ENCODE assay signal across 9 cellular contexts in genomic region chr14:23544511-23545447, GRCh38. TPM values are rescaled to one million over a fixed set of nuclear protein-coding genes. Genes with fewer than 3 reads are reported as not detected.
DNase-seq lines count a peak whose midpoint lies in the region; ATAC-seq, FAIRE-seq and TF ChIP-seq lines count a peak whose summit lies in the region.
"Had no signal": no experiment of that assay in that cellular context is flagged by ENCODE, and none has a peak within 500 bp of the region (broad histone marks: within the 10 kb centered on the region; RNA-seq: fewer than 3 reads in every experiment).

No MANE protein-coding gene starts in this region.

- peak overlapping the region; percentile 34 for H3K27ac Mint-ChIP-seq in astrocyte (ENCODE audit: unreplicated experiment)

- H3K9me3 Mint-ChIP-seq in astrocyte (ENCODE audit: unreplicated experiment): peaks cover 2% of the 10 kb centered on the region

- no peaks in the 10 kb centered on the region for H3K27me3 ChIP-seq in astrocyte (ENCODE audit: insufficient read depth, low read length)
- H3K27me3 ChIP-seq in layer of hippocampus (ENCODE audit: control insufficient read depth, insufficient read depth, low read length): no peaks in the 10 kb centered on the region

- peaks cover 21% of the 10 kb centered on the region for H3K4me1 Mint-ChIP-seq in astrocyte (ENCODE audit: low read depth, unreplicated experiment)

- H2AFZ ChIP-seq in astrocyte (ENCODE audit: low read depth, low read length): peak overlapping the region; percentile 56

- TF ChIP-seq CTCF in astrocyte (IDR thresholded peaks at IDR 0.05; ENCODE audit: insufficient read depth, low read depth, low read length): no peak

- no peak overlapping the region for H3K9ac ChIP-seq in astrocyte (ENCODE audit: low read length)

- FAIRE-seq in astrocyte (lab: Jason Lieb, UNC): no peak

- H3K4me3 ChIP-seq in astrocyte (ENCODE audit: insufficient read depth, low read depth, low read length): no peak overlapping the region
- H3K4me3 ChIP-seq: SK-N-MC had no signal

- no peaks in the 10 kb centered on the region for H3K9me3 ChIP-seq in astrocyte (ENCODE audit: insufficient read depth, low read depth, low read length)

- no peak overlapping the region for H3K27ac ChIP-seq in astrocyte (ENCODE audit: low read depth, low read length)
- peak overlapping the region; percentile 39 for H3K27ac ChIP-seq in layer of hippocampus (ENCODE audit: low read depth, low read length)
- H3K27ac ChIP-seq: SK-N-MC had no signal

- no peaks in the 10 kb centered on the region for H3K79me2 ChIP-seq in astrocyte (ENCODE audit: insufficient read depth, low read length)

- H3K27me3 Mint-ChIP-seq in astrocyte (ENCODE audit: low read depth, unreplicated experiment): no peaks in the 10 kb centered on the region

- H3K4me1 ChIP-seq in astrocyte (ENCODE audit: insufficient read depth, low read length): peaks cover 11% of the 10 kb centered on the region

- H3K4me2 ChIP-seq in astrocyte (ENCODE audit: low read length): peak overlapping the region; percentile 58

- ATAC-seq in GM19463 (IDR thresholded peaks at IDR 0.05; ENCODE audit: unreplicated experiment) (no peak), HG03159 (IDR thresholded peaks at IDR 0.05; ENCODE audit: unreplicated experiment) (no peak), HG02798 (IDR thresholded peaks at IDR 0.05; ENCODE audit: poor library complexity, unreplicated experiment) (no peak)

- H3K36me3 Mint-ChIP-seq in astrocyte (ENCODE audit: low read depth, unreplicated experiment): peaks cover 9% of the 10 kb centered on the region

- peak overlapping the region; percentile 61 for H3K4me3 Mint-ChIP-seq in astrocyte (ENCODE audit: unreplicated experiment)

- peak; percentile 65 for DNase-seq in Ammon's horn (ENCODE audit: low spot score)
- peak; percentile 100 for DNase-seq in NCI-H2029 (lab: John Stamatoyannopoulos, UW)
- no peak for DNase-seq in astrocyte (ENCODE audit: low read depth)
- DNase-seq in kidney glomerular epithelial cell (lab: John Stamatoyannopoulos, UW): no peak

- no peaks in the 10 kb centered on the region for H4K20me1 ChIP-seq in astrocyte (ENCODE audit: insufficient read depth, low read length)

- no peaks in the 10 kb centered on the region for H3K36me3 ChIP-seq in astrocyte (ENCODE audit: insufficient read depth, low read length)

RNA-seq across cellular contexts. Expression of gene ZFHX2, which starts 6.8 kb away (rescaled TPM):
- 27.3 TPM in 2 replicates for total RNA-seq in astrocyte

RNA-seq across cellular contexts. Expression of gene THTPA, which starts 11.3 kb away (rescaled TPM):
- total RNA-seq in astrocyte: 6.8 and 8.1 TPM in 2 replicates

RNA-seq across cellular contexts. Expression of gene AP1G2, which starts 22.8 kb away (rescaled TPM):
- total RNA-seq in astrocyte: 73.6 and 80.9 TPM in 2 replicates

RNA-seq across cellular contexts. Expression of gene JPH4, which starts 33.8 kb away (rescaled TPM):
- 0.87 and 1.1 TPM in 2 replicates for total RNA-seq in astrocyte

Comparison
In these comparisons a context has a peak if more than half of its experiments do, and no peak if none do; other contexts are left out.
1. DNase-seq: peak in Ammon's horn (single experiment) and NCI-H2029 (single experiment); none in astrocyte (single experiment) and kidney glomerular epithelial cell (single experiment).